16 cellular contexts compared by ENCODE assay signal in genomic region chr15:64930019-64930652, GRCh38. TPM values are rescaled to one million over a fixed set of nuclear protein-coding genes. Genes with fewer than 3 reads are reported as not detected.
DNase-seq lines count a peak whose midpoint lies in the region; ATAC-seq, FAIRE-seq and TF ChIP-seq lines count a peak whose summit lies in the region.
"Had no signal": no experiment of that assay in that cellular context is flagged by ENCODE, and none has a peak within 500 bp of the region (broad histone marks: within the 10 kb centered on the region; RNA-seq: fewer than 3 reads in every experiment).

No MANE protein-coding gene starts in this region.

- no peaks in the 10 kb centered on the region for H3K9me3 Mint-ChIP-seq in activated CD4-positive, alpha-beta T cell treated with anti-CD3 and anti-CD28 coated beads, Interleukin-2, amount 10 ng/mL, durations not matched to agents 7 days and 5 days
- H3K9me3 Mint-ChIP-seq: activated T-cell treated with anti-CD3 and anti-CD28 coated beads, Interleukin-2, amount 50 U/mL, for 24 hours; CD4-positive, CD25-positive, alpha-beta regulatory T cell had no signal

- no peak for TF ChIP-seq CTCF in mucosa of descending colon (IDR thresholded peaks at IDR 0.05)

- peak; percentile 86 for ATAC-seq in GM21381 (IDR thresholded peaks at IDR 0.05; ENCODE audit: unreplicated experiment)
- peak; percentile 63 for ATAC-seq in HG03103 (IDR thresholded peaks at IDR 0.05; ENCODE audit: low read depth, unreplicated experiment)
- ATAC-seq in mucosa of descending colon: peak; percentile 24

- no peaks in the 10 kb centered on the region for H3K9me3 ChIP-seq in mucosa of descending colon
- H3K9me3 ChIP-seq: right atrium auricular region had no signal

- DNase-seq in GM18507 (ENCODE audit: extremely low spot score, insufficient read length, low read depth): peak; percentile 36
- no peak for DNase-seq in mucosa of descending colon
- DNase-seq in retina: no peak
- no peak for DNase-seq in DMS79 treated with DMSO at 0.1 percent for 48 hours (lab: John Stamatoyannopoulos, UW)
- no peak for DNase-seq in GDM1 (lab: John Stamatoyannopoulos, UW)
- no peak for DNase-seq in activated CD4-positive, alpha-beta T cell treated with anti-CD3 and anti-CD28 coated beads, Interleukin-2, amount 10 ng/mL, durations not matched to agents 7 days and 5 days
- DNase-seq: activated T-cell treated with anti-CD3 and anti-CD28 coated beads, Interleukin-2, amount 50 U/mL, for 24 hours; aorta; CD4-positive, CD25-positive, alpha-beta regulatory T cell; foreskin melanocyte; SHP77 had no signal

- H3K4me3 Mint-ChIP-seq in activated CD4-positive, alpha-beta T cell treated with anti-CD3 and anti-CD28 coated beads, Interleukin-2, amount 10 ng/mL, durations not matched to agents 7 days and 5 days: no peak overlapping the region
- H3K4me3 Mint-ChIP-seq: activated T-cell treated with anti-CD3 and anti-CD28 coated beads, Interleukin-2, amount 50 U/mL, for 24 hours; CD4-positive, CD25-positive, alpha-beta regulatory T cell had no signal

- no peaks in the 10 kb centered on the region for H3K27me3 Mint-ChIP-seq in activated CD4-positive, alpha-beta T cell treated with anti-CD3 and anti-CD28 coated beads, Interleukin-2, amount 10 ng/mL, durations not matched to agents 7 days and 5 days
- H3K27me3 Mint-ChIP-seq: activated T-cell treated with anti-CD3 and anti-CD28 coated beads, Interleukin-2, amount 50 U/mL, for 24 hours; CD4-positive, CD25-positive, alpha-beta regulatory T cell had no signal

- H3K36me3 Mint-ChIP-seq in activated CD4-positive, alpha-beta T cell treated with anti-CD3 and anti-CD28 coated beads, Interleukin-2, amount 10 ng/mL, durations not matched to agents 7 days and 5 days (ENCODE audit: low read depth): no peaks in the 10 kb centered on the region

- CTCF ChIA-PET in activated CD4-positive, alpha-beta T cell treated with anti-CD3 and anti-CD28 coated beads, Interleukin-2, amount 10 ng/mL, durations not matched to agents 7 days and 5 days (lab: Charles Lee): no interaction called here

- H3K36me3 ChIP-seq in mucosa of descending colon (ENCODE audit: low read depth): no peaks in the 10 kb centered on the region
- H3K36me3 ChIP-seq: right atrium auricular region had no signal

- POLR2A ChIA-PET in activated CD4-positive, alpha-beta T cell treated with anti-CD3 and anti-CD28 coated beads, Interleukin-2, amount 10 ng/mL, durations not matched to agents 7 days and 5 days (lab: Charles Lee): no interaction called here

- peak; percentile 94 for FAIRE-seq in GM18507 (lab: Jason Lieb, UNC)
- FAIRE-seq: keratinocyte had no signal

- H3K4me1 ChIP-seq in mucosa of descending colon (ENCODE audit: low read depth): no peaks in the 10 kb centered on the region

- H3K4me1 Mint-ChIP-seq in activated CD4-positive, alpha-beta T cell treated with anti-CD3 and anti-CD28 coated beads, Interleukin-2, amount 10 ng/mL, durations not matched to agents 7 days and 5 days: peaks cover 23% of the 10 kb centered on the region

- no peak overlapping the region for H3K27ac Mint-ChIP-seq in activated CD4-positive, alpha-beta T cell treated with anti-CD3 and anti-CD28 coated beads, Interleukin-2, amount 10 ng/mL, durations not matched to agents 7 days and 5 days
- H3K27ac Mint-ChIP-seq: activated T-cell treated with anti-CD3 and anti-CD28 coated beads, Interleukin-2, amount 50 U/mL, for 24 hours had no signal

- no peak overlapping the region for H3K4me3 ChIP-seq in mucosa of descending colon
- H3K4me3 ChIP-seq: GM23248, right atrium auricular region had no signal

- intact Hi-C loops in mucosa of descending colon (cut with DNase I, micrococcal nuclease): no loop called here

RNA-seq across cellular contexts. Expression of gene ANKDD1A, which starts 18.4 kb away (rescaled TPM):
- total RNA-seq in mucosa of descending colon: 1 to 10 TPM; 1.4 to 6.7 (median 1.6) TPM
- 1 to 10 TPM in 1 of 2 experiments, under 1 TPM in 1; 0.87 to 1.1 TPM for total RNA-seq in activated CD4-positive, alpha-beta T cell treated with anti-CD3 and anti-CD28 coated beads, Interleukin-2, amount 10 ng/mL, durations not matched to agents 7 days and 5 days

RNA-seq across cellular contexts. Expression of gene SPG21, which starts 59.6 kb away (rescaled TPM):
- total RNA-seq in mucosa of descending colon: 10 to 100 TPM; 60.9 to 90.6 (median 65.9) TPM
- total RNA-seq in activated CD4-positive, alpha-beta T cell treated with anti-CD3 and anti-CD28 coated beads, Interleukin-2, amount 10 ng/mL, durations not matched to agents 7 days and 5 days: 10 to 100 TPM; 59.0 to 65.5 TPM

Comparison
In these comparisons a context has a peak if more than half of its experiments do, and no peak if none do; other contexts are left out.
1. ATAC-seq: peak in every context shown above with its lines; median percentile 86 in GM21381; 63 in HG03103; 24 in mucosa of descending colon.